17 cellular contexts compared by ENCODE assay signal in the genomic region with DNA sequence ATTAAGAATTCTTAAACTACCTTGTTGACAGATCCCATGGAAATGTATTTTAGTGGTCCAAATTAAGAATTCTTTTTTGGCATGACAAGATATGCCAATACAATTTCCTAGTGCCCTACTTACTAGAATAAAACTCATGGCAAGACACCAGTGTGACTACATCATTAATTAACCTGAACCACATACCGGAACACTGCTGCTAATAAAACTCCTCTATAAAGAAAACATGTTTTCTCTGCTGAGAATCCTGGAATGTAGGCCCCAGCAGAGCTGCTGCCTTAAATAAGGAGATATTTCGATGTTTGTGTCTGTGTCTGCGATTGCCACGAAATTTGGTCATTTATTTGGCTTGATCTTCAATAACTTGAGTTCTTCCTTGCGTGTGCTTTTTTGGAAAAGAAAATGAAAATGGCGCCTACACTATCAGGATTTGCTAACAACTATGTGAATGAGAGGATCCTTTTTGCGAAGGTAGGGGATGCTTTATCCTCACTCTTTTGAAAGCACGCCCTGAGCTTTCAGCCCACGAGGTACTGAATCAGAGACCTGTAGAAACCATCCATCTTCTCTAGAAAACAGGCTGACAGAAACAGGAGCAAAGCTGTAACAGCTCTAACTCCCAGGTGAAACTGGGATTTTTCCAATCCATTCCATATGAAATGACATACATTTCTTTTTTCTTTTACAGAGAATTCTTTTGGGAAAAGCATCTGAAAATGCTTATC.
DNase-seq lines count a peak whose midpoint lies in the region; ATAC-seq and TF ChIP-seq lines count a peak whose summit lies in the region.
"Had no signal": no experiment of that assay in that cellular context is flagged by ENCODE, and none has a peak within 500 bp of the region (broad histone marks: within the 10 kb centered on the region; RNA-seq: fewer than 3 reads in every experiment).

No MANE protein-coding gene starts in this region.

- H3K36me3 ChIP-seq in RWPE2 (ENCODE audit: low read depth) (peaks cover 96% of the 10 kb centered on the region), muscle layer of duodenum (ENCODE audit: control insufficient read depth in 1 of 2, insufficient read depth in 2 of 2, low read length in 2 of 2) (no peaks in the 10 kb centered on the region), tibial artery (no peaks in the 10 kb centered on the region)
- H3K36me3 ChIP-seq: neural progenitor cell had no signal

- TF ChIP-seq CTCF in RWPE2 (IDR thresholded peaks at IDR 0.05; ENCODE audit: poor library complexity, severe bottlenecking) (no peak), tibial artery (IDR thresholded peaks at IDR 0.05) (no peak)

- ATAC-seq in RWPE2 (ENCODE audit: low read depth), result no peak
- no peak for ATAC-seq in HG02571 (IDR thresholded peaks at IDR 0.05; ENCODE audit: unreplicated experiment)
- ATAC-seq: activated CD4-positive, CD25-positive, alpha-beta regulatory T cell treated with anti-CD3 and anti-CD28 coated beads, Interleukin-2, amount 50 U/mL, for 24 hours; activated CD8-positive, alpha-beta memory T cell treated with anti-CD3 and anti-CD28 coated beads, Interleukin-2, amount 10 ng/mL, durations not matched to agents 7 days and 5 days; sciatic nerve had no signal

- H3K27ac ChIP-seq in RWPE2 (ENCODE audit: poor library complexity, severe bottlenecking), result peak overlapping the region; percentile 88
- H3K27ac ChIP-seq in caudate nucleus (ENCODE audit: low read depth, low read length), result peak overlapping the region; percentile 46
- peak overlapping the region; percentile 11 for H3K27ac ChIP-seq in muscle layer of duodenum (ENCODE audit: low read length)
- peak overlapping the region; percentile 84 to 100 for H3K27ac ChIP-seq in tibial artery
- H3K27ac ChIP-seq: neural progenitor cell had no signal

- H3K9me3 ChIP-seq in RWPE2 (ENCODE audit: severe bottlenecking) (no peaks in the 10 kb centered on the region), muscle layer of duodenum (ENCODE audit: control insufficient read depth in 1 of 2, low read length in 2 of 2) (no peaks in the 10 kb centered on the region), tibial artery (no peaks in the 10 kb centered on the region)
- H3K9me3 ChIP-seq: BE2C had no signal

- intact Hi-C loops in tibial artery (cut with DNase I; ENCODE audit: low total_unique reads), result loop anchor here (10.0 kb wide), 1 partner anchor 94 kb away; no protein-coding TSS in a partner anchor

- H3K27me3 ChIP-seq in RWPE2 (ENCODE audit: insufficient read depth, poor library complexity, severe bottlenecking), result no peaks in the 10 kb centered on the region
- H3K27me3 ChIP-seq in muscle layer of duodenum (ENCODE audit: low read depth, low read length), result no peaks in the 10 kb centered on the region
- H3K27me3 ChIP-seq in tibial artery, result no peaks in the 10 kb centered on the region
- H3K27me3 ChIP-seq: BE2C, neural progenitor cell had no signal

- H3K4me3 ChIP-seq in RWPE2 (ENCODE audit: severe bottlenecking) (no peak overlapping the region), muscle layer of duodenum (ENCODE audit: low read depth in 1 of 2, low read length in 2 of 2) (no peak overlapping the region), tibial artery (no peak overlapping the region)
- H3K4me3 ChIP-seq: neural progenitor cell had no signal

- peaks cover 68% of the 10 kb centered on the region for H3K4me1 ChIP-seq in RWPE2 (ENCODE audit: insufficient read depth, poor library complexity, severe bottlenecking)
- peaks cover 18 to 69% of the 10 kb centered on the region in 2 donors for H3K4me1 ChIP-seq in muscle layer of duodenum (ENCODE audit: control insufficient read depth in 1 of 2, insufficient read depth in 2 of 2, low read length in 2 of 2)
- peaks cover 0 to 100% (median 71%) of the 10 kb centered on the region in 4 donors for H3K4me1 ChIP-seq in tibial artery

- no peak for DNase-seq in RWPE2 (ENCODE audit: low spot score)
- peak in 19 of 61 donors; percentile 6 to 84 (median 33) for DNase-seq in caudate nucleus (lab: John Stamatoyannopoulos, UW)
- DNase-seq in tibial artery, result no peak
- no peak for DNase-seq in NOMO-1 (lab: John Stamatoyannopoulos, UW; ENCODE audit: unreplicated experiment in 2 of 2)
- DNase-seq in RPMI8226, result no peak
- DNase-seq: activated CD8-positive, alpha-beta memory T cell treated with anti-CD3 and anti-CD28 coated beads, Interleukin-2, amount 10 ng/mL, durations not matched to agents 7 days and 5 days; amygdala; BE2C; H7; NCI-H187 treated with DMSO at 0.1 percent for 48 hours; NCI-H446 treated with DMSO at 0.1 percent for 48 hours; stimulated activated CD4-positive, alpha-beta T cell treated with anti-CD3 and anti-CD28 coated beads, Interleukin-1b, Interleukin-23, amount 100 ng/mL, for 48 hours had no signal

Comparison
In these comparisons a context has a peak if more than half of its experiments do, and no peak if none do; other contexts are left out.
1. H3K27ac ChIP-seq: peak in every context shown above with its lines; median percentile 92 in tibial artery; 88 in RWPE2; 46 in caudate nucleus; 11 in muscle layer of duodenum.